In genomic region chr1:230123280-230124186, GRCh38 we compare ENCODE assay signal across 9 cellular contexts. TPM values are rescaled to one million over a fixed set of nuclear protein-coding genes. Genes with fewer than 3 reads are reported as not detected.
DNase-seq lines count a peak whose midpoint lies in the region; ATAC-seq lines count a peak whose summit lies in the region.
"Had no signal": no experiment of that assay in that cellular context is flagged by ENCODE, and none has a peak within 500 bp of the region (broad histone marks: within the 10 kb centered on the region; RNA-seq: fewer than 3 reads in every experiment).

No MANE protein-coding gene starts in this region.

- H3K9me3 Mint-ChIP-seq in CD8-positive, alpha-beta memory T cell, result no peaks in the 10 kb centered on the region
- H3K9me3 Mint-ChIP-seq in activated naive CD8-positive, alpha-beta T cell treated with anti-CD3 and anti-CD28 coated beads, Interleukin-2, amount 50 U/mL, for 24 hours, result no peaks in the 10 kb centered on the region

- no peaks in the 10 kb centered on the region for H3K27me3 ChIP-seq in CD8-positive, alpha-beta memory T cell (ENCODE audit: insufficient read depth, low read length, poor library complexity, severe bottlenecking)

- peaks cover 42% of the 10 kb centered on the region for H3K4me1 ChIP-seq in CD8-positive, alpha-beta memory T cell (ENCODE audit: insufficient read depth, low read length)

- peak overlapping the region in 6 of 7 donors; percentile 4 to 67 (median 42) for H3K4me3 Mint-ChIP-seq in CD8-positive, alpha-beta memory T cell
- H3K4me3 Mint-ChIP-seq in activated naive CD8-positive, alpha-beta T cell treated with anti-CD3 and anti-CD28 coated beads, Interleukin-2, amount 50 U/mL, for 24 hours, result peak overlapping the region; percentile 42

- peak overlapping the region; percentile 11 for H3K27ac ChIP-seq in CD8-positive, alpha-beta memory T cell (ENCODE audit: low read depth, low read length)
- H3K27ac ChIP-seq: thoracic aorta had no signal

- peaks cover 61 to 84% (median 67%) of the 10 kb centered on the region in 3 donors for H3K4me1 Mint-ChIP-seq in CD8-positive, alpha-beta memory T cell
- peaks cover 79% of the 10 kb centered on the region for H3K4me1 Mint-ChIP-seq in activated naive CD8-positive, alpha-beta T cell treated with anti-CD3 and anti-CD28 coated beads, Interleukin-2, amount 50 U/mL, for 24 hours

- no peaks in the 10 kb centered on the region for H3K27me3 Mint-ChIP-seq in CD8-positive, alpha-beta memory T cell
- no peaks in the 10 kb centered on the region for H3K27me3 Mint-ChIP-seq in activated naive CD8-positive, alpha-beta T cell treated with anti-CD3 and anti-CD28 coated beads, Interleukin-2, amount 50 U/mL, for 24 hours

- no peak for DNase-seq in CD8-positive, alpha-beta memory T cell
- peak; percentile 33 for DNase-seq in activated naive CD8-positive, alpha-beta T cell treated with anti-CD3 and anti-CD28 coated beads, Interleukin-2, amount 50 U/mL, for 24 hours
- no peak for DNase-seq in NCI-H82 treated with DMSO at 0.1 percent for 48 hours (lab: John Stamatoyannopoulos, UW; ENCODE audit: unreplicated experiment)
- no peak for DNase-seq in NCI-H226
- DNase-seq in ecto neural progenitor cell (ENCODE audit: low spot score), result no peak
- DNase-seq in NCI-H1417 treated with DMSO at 0.1 percent for 48 hours (lab: John Stamatoyannopoulos, UW), result no peak

- no peaks in the 10 kb centered on the region for H3K36me3 ChIP-seq in CD8-positive, alpha-beta memory T cell (ENCODE audit: insufficient read depth, low read length)
- H3K36me3 ChIP-seq: thoracic aorta had no signal

- ATAC-seq in GM19372 (IDR thresholded peaks at IDR 0.05; ENCODE audit: low read depth, unreplicated experiment) (peak; percentile 91), HG03159 (IDR thresholded peaks at IDR 0.05; ENCODE audit: unreplicated experiment) (peak; percentile 91)
- peak; percentile 60 for ATAC-seq in activated naive CD8-positive, alpha-beta T cell treated with anti-CD3 and anti-CD28 coated beads, Interleukin-2, amount 50 U/mL, for 24 hours

- H3K9me3 ChIP-seq in CD8-positive, alpha-beta memory T cell (ENCODE audit: low read length), result no peaks in the 10 kb centered on the region
- H3K9me3 ChIP-seq: thoracic aorta had no signal

- POLR2A ChIA-PET in CD8-positive, alpha-beta memory T cell (lab: Charles Lee), result interaction anchor here (0.6 kb wide), 1 partner anchor 10 kb away, joined by 4 read pairs; no protein-coding TSS in a partner anchor

- H3K36me3 Mint-ChIP-seq in CD8-positive, alpha-beta memory T cell, result peaks cover 0 to 10% (median 7%) of the 10 kb centered on the region in 3 donors
- H3K36me3 Mint-ChIP-seq in activated naive CD8-positive, alpha-beta T cell treated with anti-CD3 and anti-CD28 coated beads, Interleukin-2, amount 50 U/mL, for 24 hours (ENCODE audit: low read depth), result peaks cover 26% of the 10 kb centered on the region

- no peak overlapping the region for H3K4me3 ChIP-seq in CD8-positive, alpha-beta memory T cell (ENCODE audit: low read length)
- H3K4me3 ChIP-seq: thoracic aorta had no signal

- CTCF ChIA-PET in CD8-positive, alpha-beta memory T cell (lab: Charles Lee), result interaction anchor here (0.7 to 1.6 kb wide), 3 partner anchors 14 to 87 kb away, joined by 3 to 5 read pairs (median 4); no protein-coding TSS in a partner anchor

- H3K27ac Mint-ChIP-seq in CD8-positive, alpha-beta memory T cell, result peak overlapping the region in 6 of 8 donors; percentile 49 to 94 (median 74)
- peak overlapping the region; percentile 82 for H3K27ac Mint-ChIP-seq in activated naive CD8-positive, alpha-beta T cell treated with anti-CD3 and anti-CD28 coated beads, Interleukin-2, amount 50 U/mL, for 24 hours

RNA-seq across cellular contexts. Expression of gene GALNT2, which starts 56.5 kb away (rescaled TPM):
- 10 to 100 TPM; 65.6 to 69.0 TPM for total RNA-seq in CD8-positive, alpha-beta memory T cell
- polyA plus RNA-seq in CD8-positive, alpha-beta memory T cell, result 15.7 TPM
